ENCODE assay signal across 26 cellular contexts in genomic region chr9:84072621-84073180, GRCh38.
"Had no signal": no experiment of that assay in that cellular context is flagged by ENCODE, and none has a peak within 500 bp of the region (broad histone marks: within the 10 kb centered on the region; RNA-seq: fewer than 3 reads in every experiment).

No MANE protein-coding gene starts in this region.

- H3K9me3 ChIP-seq: colonic mucosa, esophagus squamous epithelium had no signal

- H3K27me3 ChIP-seq: cardiac muscle cell, colonic mucosa, esophagus squamous epithelium had no signal

- H3K36me3 ChIP-seq: cardiac muscle cell, colonic mucosa, esophagus squamous epithelium, WERI-Rb-1 had no signal

- DNase-seq: activated B cell treated with CpG ODN at 0.5 μM for 24 hours; activated CD4-positive, alpha-beta T cell treated with anti-CD3 and anti-CD28 coated beads for 48 hours; activated CD4-positive, alpha-beta T cell treated with anti-CD3 and anti-CD28 coated beads, Interleukin-2, amount 50 U/mL, for 1 hour; activated CD4-positive, alpha-beta T cell treated with anti-CD3 and anti-CD28 coated beads, Interleukin-2, amount 50 U/mL, for 48 hours; activated CD8-positive, alpha-beta memory T cell treated with anti-CD3 and anti-CD28 coated beads for 24 hours; activated CD8-positive, alpha-beta T cell treated with anti-CD3 and anti-CD28 coated beads for 36 hours; activated effector memory CD4-positive, alpha-beta T cell treated with Interleukin-2 at 50 U/mL for 16 hours; activated gamma-delta T cell treated with Interleukin-2 at 50 U/mL for 16 hours; activated naive CD4-positive, alpha-beta T cell treated with anti-CD3 and anti-CD28 coated beads, Interleukin-2, amount 50 U/mL, for 16 hours; activated naive CD4-positive, alpha-beta T cell treated with Interleukin-2 at 50 U/mL for 16 hours; activated T-cell treated with anti-CD3 and anti-CD28 coated beads, Interleukin-2, amount 50 U/mL, for 4 hours; amniotic stem cell; anterior cingulate cortex; central memory CD4-positive, alpha-beta T cell; cerebellar nuclear complex; colonic mucosa; effector CD8-positive, alpha-beta T cell; esophagus squamous epithelium; head of caudate nucleus; T-cell; T1000; WERI-Rb-1 had no signal

- ATAC-seq: activated CD4-positive, CD25-positive, alpha-beta regulatory T cell treated with anti-CD3 and anti-CD28 coated beads, Interleukin-2, amount 50 U/mL, for 24 hours; activated CD8-positive, alpha-beta T cell treated with anti-CD3 and anti-CD28 coated beads for 36 hours; activated T-cell treated with anti-CD3 and anti-CD28 coated beads, Interleukin-2, amount 50 U/mL, for 4 hours; activated T-helper 17 cell treated with anti-CD3 and anti-CD28 coated beads, Interleukin-2, amount 50 U/mL, for 72 hours; T-cell had no signal

- H3K27ac ChIP-seq: cardiac muscle cell, colonic mucosa, epithelial cell of prostate, esophagus squamous epithelium, WERI-Rb-1 had no signal

- H3K4me1 ChIP-seq: colonic mucosa, esophagus squamous epithelium had no signal

- H3K4me3 ChIP-seq: cardiac muscle cell, colonic mucosa, esophagus squamous epithelium had no signal
